In genomic region chr16:46384285-46385061, GRCh38 we compare ENCODE assay signal across 8 cellular contexts.
DNase-seq lines count a peak whose midpoint lies in the region; FAIRE-seq and TF ChIP-seq lines count a peak whose summit lies in the region.
"Not testable (repeated sequence)": the region's sequence is repeated elsewhere in the genome, so short reads cannot be mapped to it uniquely, and the experiment has no call there.

No MANE protein-coding gene starts in this region.

- H3K4me1 ChIP-seq in keratinocyte (ENCODE audit: control insufficient read depth, extremely low read depth, insufficient read depth, low read length); neuronal stem cell (ENCODE audit: control insufficient read depth in 2 of 2, insufficient read depth in 1 of 2, low read depth in 1 of 2, low read length in 2 of 2); tibial artery: not testable (repeated sequence)

- FAIRE-seq in keratinocyte (lab: Jason Lieb, UNC) = not testable (repeated sequence)

- not testable (repeated sequence) for H3K4me3 Mint-ChIP-seq in Calu3 (ENCODE audit: low read depth, unreplicated experiment); activated CD4-positive, alpha-beta memory T cell treated with anti-CD3 and anti-CD28 coated beads for 36 hours

- H2BK12ac ChIP-seq in neuronal stem cell (ENCODE audit: low read length) = not testable (repeated sequence)

- not testable (repeated sequence) for H3K9me3 ChIP-seq in keratinocyte (ENCODE audit: control insufficient read depth, low read depth, low read length); neuronal stem cell (replicated peaks in 1 of 2; ENCODE audit: control insufficient read depth in 2 of 2, insufficient read depth in 1 of 2, low read depth in 1 of 2, low read length in 2 of 2)
- H3K9me3 ChIP-seq in tibial artery = peaks cover 0 to 23% (median 18%) of the 10 kb centered on the region in 3 donors

- not testable (repeated sequence) for H3K36me3 Mint-ChIP-seq in Calu3 (ENCODE audit: insufficient read depth, unreplicated experiment)
- peaks cover 10% of the 10 kb centered on the region for H3K36me3 Mint-ChIP-seq in activated CD4-positive, alpha-beta memory T cell treated with anti-CD3 and anti-CD28 coated beads for 36 hours

- no CpG with 5 or more reads among the region's 37 CpGs for WGBS in neuronal stem cell (ENCODE audit: extremely low coverage in 2 of 2, insufficient read length in 2 of 2, insufficient replicate concordance in 1 of 2), 2 donors

- H3K36me3 ChIP-seq in keratinocyte (ENCODE audit: control insufficient read depth in 2 of 2, extremely low read depth in 1 of 2, insufficient read depth in 2 of 2, low read length in 2 of 2); neuronal stem cell (replicated peaks in 1 of 2; ENCODE audit: control insufficient read depth in 2 of 2, insufficient read depth in 2 of 2, low read length in 2 of 2); tibial artery: not testable (repeated sequence)

- intact Hi-C loops in Calu3 (cut with micrococcal nuclease; ENCODE audit: unreplicated experiment); activated CD4-positive, alpha-beta memory T cell treated with anti-CD3 and anti-CD28 coated beads for 36 hours (cut with micrococcal nuclease); tibial artery (cut with DNase I; ENCODE audit: low total_unique reads): not testable (repeated sequence)

- BruUV-seq in Calu3 (replicated peaks; lab: Mats Ljungman, UMichigan) = not testable (repeated sequence)

- H2BK5ac ChIP-seq in neuronal stem cell (ENCODE audit: low read length) = not testable (repeated sequence)

- H4K20me1 ChIP-seq in keratinocyte (ENCODE audit: control insufficient read depth, extremely low read depth, insufficient read depth, low read length) = not testable (repeated sequence)

- not testable (repeated sequence) for H3K4me3 ChIP-seq in epithelial cell of esophagus (ENCODE audit: low read length); keratinocyte (ENCODE audit: control insufficient read depth in 2 of 3, extremely low read depth in 1 of 3, insufficient read depth in 2 of 3, low read depth in 1 of 3, low read length in 3 of 3); neuronal stem cell (ENCODE audit: low read length in 2 of 2); tibial artery

- H3K18ac ChIP-seq in neuronal stem cell (ENCODE audit: low read length) = not testable (repeated sequence)

- dilution Hi-C loops in keratinocyte (cut with MboI; ENCODE audit: extremely low pct_ligation_motif_present, low sequenced_read_pairs) = not testable (repeated sequence)

- H4K91ac ChIP-seq in neuronal stem cell (ENCODE audit: low read depth, low read length, poor library complexity) = not testable (repeated sequence)

- TF ChIP-seq CTCF in Calu3 (IDR thresholded peaks at IDR 0.05; ENCODE audit: unreplicated experiment); epithelial cell of esophagus (IDR thresholded peaks at IDR 0.05; ENCODE audit: insufficient read depth, low read depth, low read length, missing control alignments); keratinocyte (optimal IDR thresholded peaks at IDR 0.05 in 1 of 3, IDR thresholded peaks at IDR 0.05 in 1 of 3, conservative IDR thresholded peaks at IDR 0.05 in 1 of 3; ENCODE audit: extremely low read depth in 1 of 3, insufficient read depth in 2 of 3, low read length in 3 of 3); tibial artery (IDR thresholded peaks at IDR 0.05): not testable (repeated sequence)

- not testable (repeated sequence) for H3K4me1 Mint-ChIP-seq in Calu3 (ENCODE audit: low read depth, unreplicated experiment); activated CD4-positive, alpha-beta memory T cell treated with anti-CD3 and anti-CD28 coated beads for 36 hours (ENCODE audit: low read depth)

- not testable (repeated sequence) for H3K79me1 ChIP-seq in neuronal stem cell (ENCODE audit: low read depth, low read length)

- H3K9me1 ChIP-seq in keratinocyte (ENCODE audit: control insufficient read depth, extremely low read depth, insufficient read depth, low read length) = not testable (repeated sequence)

- not testable (repeated sequence) for H3K14ac ChIP-seq in neuronal stem cell (ENCODE audit: low read length)

- not testable (repeated sequence) for H3K27ac ChIP-seq in keratinocyte (ENCODE audit: control insufficient read depth, insufficient read depth, low read length); neuronal stem cell (replicated peaks; ENCODE audit: low read length); tibial artery

- H3K23ac ChIP-seq in neuronal stem cell (ENCODE audit: low read depth, low read length, poor library complexity) = not testable (repeated sequence)

- CTCF ChIA-PET in Calu3 (lab: Charles Lee); activated CD4-positive, alpha-beta memory T cell treated with anti-CD3 and anti-CD28 coated beads for 36 hours (lab: Charles Lee): not testable (repeated sequence)

- H3K27me3 ChIP-seq in keratinocyte (ENCODE audit: control insufficient read depth, extremely low read depth, insufficient read depth, low read length); neuronal stem cell (ENCODE audit: control insufficient read depth in 3 of 3, insufficient read depth in 3 of 3, low read depth in 1 of 3, low read length in 3 of 3); tibial artery: not testable (repeated sequence)

- H3K27ac Mint-ChIP-seq in Calu3 (ENCODE audit: unreplicated experiment); activated CD4-positive, alpha-beta memory T cell treated with anti-CD3 and anti-CD28 coated beads for 36 hours: not testable (repeated sequence)

- H2AK5ac ChIP-seq in neuronal stem cell (ENCODE audit: low read depth, low read length) = not testable (repeated sequence)

- not testable (repeated sequence) for H3K9me3 Mint-ChIP-seq in Calu3 (ENCODE audit: low read depth, unreplicated experiment)
- H3K9me3 Mint-ChIP-seq in activated CD4-positive, alpha-beta memory T cell treated with anti-CD3 and anti-CD28 coated beads for 36 hours = peaks cover 23% of the 10 kb centered on the region

- not testable (repeated sequence) for H3K9ac ChIP-seq in keratinocyte (ENCODE audit: control insufficient read depth, extremely low read depth, insufficient read depth, low read length); neuronal stem cell (ENCODE audit: low read depth, low read length, poor library complexity)

- H2BK120ac ChIP-seq in neuronal stem cell (ENCODE audit: low read depth, low read length) = not testable (repeated sequence)

- not testable (repeated sequence) for H3K27me3 Mint-ChIP-seq in Calu3 (ENCODE audit: unreplicated experiment); activated CD4-positive, alpha-beta memory T cell treated with anti-CD3 and anti-CD28 coated beads for 36 hours

- not testable (repeated sequence) for H3K4me2 ChIP-seq in keratinocyte (ENCODE audit: control insufficient read depth, extremely low read depth, insufficient read depth, low read depth, low read length); neuronal stem cell (ENCODE audit: insufficient read depth, low read length, poor library complexity, severe bottlenecking)

- H3K79me2 ChIP-seq in keratinocyte (ENCODE audit: control insufficient read depth, insufficient read depth, low read length) = not testable (repeated sequence)

- POLR2A ChIA-PET in activated CD4-positive, alpha-beta memory T cell treated with anti-CD3 and anti-CD28 coated beads for 36 hours (lab: Charles Lee) = not testable (repeated sequence)

- not testable (repeated sequence) for H2AFZ ChIP-seq in keratinocyte (ENCODE audit: control insufficient read depth, low read length); neuronal stem cell (ENCODE audit: low read length)

- not testable (repeated sequence) for H4K8ac ChIP-seq in neuronal stem cell (ENCODE audit: low read depth, low read length)

- DNase-seq in Calu3 (peak; percentile 15), LoVo (ENCODE audit: low spot score) (peak; percentile 20), astrocyte of the hippocampus (ENCODE audit: low read depth, low spot score) (peak; percentile 11), epithelial cell of esophagus (ENCODE audit: low read depth) (peak; percentile 50), keratinocyte (ENCODE audit: low read depth, low spot score) (peak; percentile 54), neuronal stem cell (ENCODE audit: low spot score) (peak; percentile 39), tibial artery (peak; percentile 33 to 81)
- peak; percentile 15 for DNase-seq in activated CD4-positive, alpha-beta memory T cell treated with anti-CD3 and anti-CD28 coated beads for 36 hours

- H2BK15ac ChIP-seq in neuronal stem cell (ENCODE audit: low read length) = not testable (repeated sequence)

- H3K4ac ChIP-seq in neuronal stem cell (ENCODE audit: low read length) = not testable (repeated sequence)
